Comparison of ENCODE assay signal across 9 cellular contexts in genomic region chr11:76235233-76236091, GRCh38. TPM values are rescaled to one million over a fixed set of nuclear protein-coding genes. Genes with fewer than 3 reads are reported as not detected.
DNase-seq lines count a peak whose midpoint lies in the region; ATAC-seq, FAIRE-seq and TF ChIP-seq lines count a peak whose summit lies in the region.
"Had no signal": no experiment of that assay in that cellular context is flagged by ENCODE, and none has a peak within 500 bp of the region (broad histone marks: within the 10 kb centered on the region; RNA-seq: fewer than 3 reads in every experiment).

No MANE protein-coding gene starts in this region.

- 0 out of 2 replicates have a peak, but pooled peaks cover 6% of the 10 kb centered on the region for H3K27me3 ChIP-seq in BLaER1

- no peaks in the 10 kb centered on the region for H4K20me1 ChIP-seq in BLaER1

- peak overlapping the region; percentile 96 for H3K4me3 Mint-ChIP-seq in activated CD4-positive, alpha-beta T cell treated with anti-CD3 and anti-CD28 coated beads, Interleukin-2, amount 10 ng/mL, durations not matched to agents 24 days and 14 days

- H3K4me1 Mint-ChIP-seq in activated CD4-positive, alpha-beta T cell treated with anti-CD3 and anti-CD28 coated beads, Interleukin-2, amount 10 ng/mL, durations not matched to agents 24 days and 14 days, result peaks cover 48% of the 10 kb centered on the region

- peak; percentile 86 for FAIRE-seq in GM19239 (lab: Jason Lieb, UNC)
- FAIRE-seq: endometrium had no signal

- H3K36me3 ChIP-seq in BLaER1, result no peaks in the 10 kb centered on the region

- H3K4me2 ChIP-seq in BLaER1, result peak overlapping the region; percentile 98

- H3K27ac ChIP-seq in BLaER1, result peak overlapping the region; percentile 77
- H3K27ac ChIP-seq in coronary artery, result peak overlapping the region; percentile 71 to 91

- H3K27me3 Mint-ChIP-seq in activated CD4-positive, alpha-beta T cell treated with anti-CD3 and anti-CD28 coated beads, Interleukin-2, amount 10 ng/mL, durations not matched to agents 24 days and 14 days, result peaks cover 13% of the 10 kb centered on the region

- peak overlapping the region; percentile 96 for H3K27ac Mint-ChIP-seq in activated CD4-positive, alpha-beta T cell treated with anti-CD3 and anti-CD28 coated beads, Interleukin-2, amount 10 ng/mL, durations not matched to agents 24 days and 14 days

- H3K9me3 ChIP-seq in BLaER1, result no peaks in the 10 kb centered on the region

- intact Hi-C loops in activated CD4-positive, alpha-beta T cell treated with anti-CD3 and anti-CD28 coated beads, Interleukin-2, amount 10 ng/mL, durations not matched to agents 24 days and 14 days (cut with micrococcal nuclease), result loop anchor here (1.0 to 10.0 kb wide), 5 partner anchors 28 to 569 kb away; partner anchors contain the start of gene UVRAG

- peaks cover 2% of the 10 kb centered on the region for H3K36me3 Mint-ChIP-seq in activated CD4-positive, alpha-beta T cell treated with anti-CD3 and anti-CD28 coated beads, Interleukin-2, amount 10 ng/mL, durations not matched to agents 24 days and 14 days (ENCODE audit: low read depth)

- H3K9me3 Mint-ChIP-seq in activated CD4-positive, alpha-beta T cell treated with anti-CD3 and anti-CD28 coated beads, Interleukin-2, amount 10 ng/mL, durations not matched to agents 24 days and 14 days, result no peaks in the 10 kb centered on the region

- ATAC-seq in HG03439 (IDR thresholded peaks at IDR 0.05; ENCODE audit: unreplicated experiment), result peak; percentile 71

- H3K4me1 ChIP-seq in BLaER1, result peaks cover 62% of the 10 kb centered on the region

- H3K9ac ChIP-seq in BLaER1, result peak overlapping the region; percentile 74

- DNase-seq in GM19239 (ENCODE audit: insufficient read length, low spot score) (peak; percentile 89), NCI-H524 (lab: John Stamatoyannopoulos, UW) (peak; percentile 88 to 91), coronary artery (ENCODE audit: low spot score) (peak; percentile 95), left kidney (ENCODE audit: low read depth, low spot score) (peak; percentile 96)
- peak; percentile 98 for DNase-seq in activated CD4-positive, alpha-beta T cell treated with anti-CD3 and anti-CD28 coated beads, Interleukin-2, amount 10 ng/mL, durations not matched to agents 24 days and 14 days
- peak; percentile 83 to 98 for DNase-seq in stimulated activated CD4-positive, alpha-beta T cell treated with anti-CD3 and anti-CD28 coated beads, Interleukin-1b, Interleukin-23, amount 100 ng/mL, for 4 hours (ENCODE audit: low read depth in 2 of 2)

- TF ChIP-seq CTCF in coronary artery (IDR thresholded peaks at IDR 0.05), result no peak

- H3K4me3 ChIP-seq in BLaER1 (peak overlapping the region; percentile 86), coronary artery (peak overlapping the region; percentile 82)

RNA-seq across cellular contexts. Expression of gene WNT11, which starts 29.2 kb away (rescaled TPM):
- total RNA-seq in activated CD4-positive, alpha-beta T cell treated with anti-CD3 and anti-CD28 coated beads, Interleukin-2, amount 10 ng/mL, durations not matched to agents 24 days and 14 days, result 0.69 and 1.2 TPM in 2 replicates

Comparison
In these comparisons a context has a peak if more than half of its experiments do, and no peak if none do; other contexts are left out.
1. Peak in every context shown above with its lines: DNase-seq, ATAC-seq, H3K4me3 ChIP-seq and H3K27ac ChIP-seq.